24 cellular contexts compared by ENCODE assay signal in genomic region chr1:87980494-87980893, GRCh38.
DNase-seq lines count a peak whose midpoint lies in the region; ATAC-seq, FAIRE-seq and TF ChIP-seq lines count a peak whose summit lies in the region.
"Had no signal": no experiment of that assay in that cellular context is flagged by ENCODE, and none has a peak within 500 bp of the region (broad histone marks: within the 10 kb centered on the region; RNA-seq: fewer than 3 reads in every experiment).

No MANE protein-coding gene starts in this region.

- TF ChIP-seq CTCF in GM12878 (IDR thresholded peaks at IDR 0.05 in 2 of 3, conservative IDR thresholded peaks at IDR 0.05 in 1 of 3; ENCODE audit: control insufficient read depth in 2 of 3, extremely low read depth in 1 of 3, insufficient read depth in 1 of 3, low read depth in 3 of 3, low read length in 3 of 3) (no peak), pancreas (IDR thresholded peaks at IDR 0.05) (no peak)

- POLR2A ChIA-PET in GM12878 (lab: Charles Lee) = no interaction called here

- TF ChIP-seq EP300 in GM12878 (IDR thresholded peaks at IDR 0.05; ENCODE audit: borderline replicate concordance in 1 of 2, control insufficient read depth in 1 of 2, low read depth in 2 of 2, low read length in 2 of 2) = no peak

- no peaks in the 10 kb centered on the region for H4K20me1 ChIP-seq in GM12878 (ENCODE audit: control insufficient read depth, insufficient read depth)
- H4K20me1 ChIP-seq: BLaER1 treated with 17β-estradiol and CSF1 and Interleukin-3, amounts not matched to agents 10 nM and 100 nM had no signal

- no TSS peak for BruUV-seq in GM12878 (replicated peaks; lab: Mats Ljungman, UMichigan)

- TF ChIP-seq POLR2A in GM12878 (IDR thresholded peaks at IDR 0.05; ENCODE audit: low read depth, low read length) = no peak

- ATAC-seq in GM18511 (IDR thresholded peaks at IDR 0.05; ENCODE audit: unreplicated experiment) (peak; percentile 66), GM21423 (IDR thresholded peaks at IDR 0.05; ENCODE audit: unreplicated experiment) (peak; percentile 53), GM12878 (peak; percentile 90), pancreas (peak in 3 of 4 donors; percentile 66 to 94 (median 86)), SK-N-SH treated with all-trans-retinoic acid at 6 μM for 48 hours (no peak)
- ATAC-seq: right cardiac atrium had no signal

- H2AFZ ChIP-seq in GM12878 (ENCODE audit: control insufficient read depth, low read depth, low read length) = no peak overlapping the region

- SMC1A ChIA-PET in GM12878 (lab: Charles Lee; ENCODE audit: uncharacterized antibody, unreplicated experiment) = no interaction called here

- 0% methylated on average over 3 of the region's 3 CpGs for WGBS in GM12878 (ENCODE audit: insufficient coverage, insufficient replicate concordance, low lambda C conversion rate, missing lambda C conversion rate)
- 34 to 36% methylated on average over 3 of the region's 3 CpGs for WGBS in pancreas, 2 donors

- in situ Hi-C loops in GM12878 (cut with MboI) = no loop called here

- no peak overlapping the region for H3K9ac ChIP-seq in GM12878 (ENCODE audit: control insufficient read depth, insufficient read depth, low read length)
- H3K9ac ChIP-seq: BLaER1 treated with 17β-estradiol and CSF1 and Interleukin-3, amounts not matched to agents 10 nM and 100 nM; KMS-11 had no signal

- RAD21 ChIA-PET in GM12878 (lab: Charles Lee; ENCODE audit: unreplicated experiment) = no interaction called here

- H3K36me3 ChIP-seq in GM12878 (ENCODE audit: control insufficient read depth in 2 of 2, insufficient read depth in 2 of 2, low read length in 1 of 2) (no peaks in the 10 kb centered on the region), pancreas (no peaks in the 10 kb centered on the region)
- H3K36me3 ChIP-seq: BLaER1 treated with 17β-estradiol and CSF1 and Interleukin-3, amounts not matched to agents 10 nM and 100 nM; ovary; spleen; upper lobe of left lung had no signal

- H3K27ac ChIP-seq in GM12878 (ENCODE audit: control insufficient read depth, insufficient read depth) (no peak overlapping the region), pancreas (peak overlapping the region in 1 of 4 donors; percentile 45)
- H3K27ac ChIP-seq: BLaER1 treated with 17β-estradiol and CSF1 and Interleukin-3, amounts not matched to agents 10 nM and 100 nM; KMS-11; ovary; spleen; upper lobe of left lung had no signal

- H3K4me3 ChIP-seq in GM12878 = no peak overlapping the region
- no peak overlapping the region for H3K4me3 ChIP-seq in pancreas
- H3K4me3 ChIP-seq: BLaER1 treated with 17β-estradiol and CSF1 and Interleukin-3, amounts not matched to agents 10 nM and 100 nM; lung; ovary; spleen; upper lobe of left lung had no signal

- H3K27me3 ChIP-seq in GM12878 (replicated peaks in 1 of 2; ENCODE audit: control insufficient read depth in 2 of 2, insufficient read depth in 2 of 2, low read length in 1 of 2) (no peaks in the 10 kb centered on the region; a peak in 1 of 4 replicates), pancreas (no peaks in the 10 kb centered on the region)
- H3K27me3 ChIP-seq: BLaER1 treated with 17β-estradiol and CSF1 and Interleukin-3, amounts not matched to agents 10 nM and 100 nM; ovary; upper lobe of left lung had no signal

- H3K4me1 ChIP-seq in GM12878 (ENCODE audit: control insufficient read depth, insufficient read depth, low read length) (no peaks in the 10 kb centered on the region), pancreas (no peaks in the 10 kb centered on the region)
- H3K4me1 ChIP-seq: BLaER1 treated with 17β-estradiol and CSF1 and Interleukin-3, amounts not matched to agents 10 nM and 100 nM; Caco-2; spleen; upper lobe of left lung had no signal

- H3K9me3 ChIP-seq in GM12878 (replicated peaks; ENCODE audit: control insufficient read depth, insufficient read depth, low read length) = no peaks in the 10 kb centered on the region
- no peaks in the 10 kb centered on the region for H3K9me3 ChIP-seq in pancreas
- H3K9me3 ChIP-seq: BLaER1 treated with 17β-estradiol and CSF1 and Interleukin-3, amounts not matched to agents 10 nM and 100 nM; Caco-2; ovary; spleen; upper lobe of left lung had no signal

- no peak for FAIRE-seq in GM12878 (lab: Jason Lieb, UNC)
- no peak for FAIRE-seq in pancreas (lab: Jason Lieb, UNC)

- DNase-seq in GM12878 (ENCODE audit: low read depth, low spot score) = no peak
- peak in 1 of 6 donors; percentile 16 for DNase-seq in pancreas
- DNase-seq in NCI-H1105 (lab: John Stamatoyannopoulos, UW) = no peak
- DNase-seq in SIG-M5 treated with dmso at 0.1 percent for 504 hours (lab: John Stamatoyannopoulos, UW; ENCODE audit: unreplicated experiment) = no peak
- DNase-seq: activated CD4-positive, alpha-beta T cell treated with anti-CD3 and anti-CD28 coated beads, Interleukin-2, amount 10 ng/mL, durations not matched to agents 7 days and 5 days; activated naive CD4-positive, alpha-beta T cell; activated T-cell treated with anti-CD3 and anti-CD28 coated beads, Interleukin-2, amount 50 U/mL, for 48 hours; Caco-2; DMS79 treated with DMSO at 0.1 percent for 48 hours; H7; nephron progenitor cell; ovary; right cardiac atrium; Right ventricle myocardium superior; spleen; substantia nigra; T1000; upper lobe of left lung had no signal

- no peak for TF ChIP-seq RAD21 in GM12878 (IDR thresholded peaks at IDR 0.05; ENCODE audit: insufficient read depth, low read depth, low read length)

- H3K4me2 ChIP-seq in GM12878 (ENCODE audit: control insufficient read depth, insufficient read depth) = no peak overlapping the region
- H3K4me2 ChIP-seq: BLaER1 treated with 17β-estradiol and CSF1 and Interleukin-3, amounts not matched to agents 10 nM and 100 nM; KMS-11 had no signal

- intact Hi-C loops in GM12878 (cut with micrococcal nuclease; ENCODE audit: unreplicated experiment) (no loop called here), pancreas (cut with DNase I) (no loop called here)

- CTCF ChIA-PET in GM12878 (lab: Yijun Ruan, JAX) = no interaction called here

- H3K79me2 ChIP-seq in GM12878 (ENCODE audit: control insufficient read depth, insufficient read depth, low read length) = no peaks in the 10 kb centered on the region

TF ChIP-seq in GM12878, 131 proteins besides CTCF, POLR2A, EP300 and RAD21:
- TF ChIP-seq NBN (IDR thresholded peaks at IDR 0.05) (no peak), RELB (IDR thresholded peaks at IDR 0.05; ENCODE audit: low read depth) (0 out of 2 replicates have a peak, but pooled peaks have one; percentile 41)

TF ChIP-seq in SK-N-SH treated with all-trans-retinoic acid at 6 μM for 48 hours, 23 proteins besides CTCF, POLR2A, EP300 and RAD21:
- TF ChIP-seq ZFP30 (CRISPR knock-in tag; IDR thresholded peaks at IDR 0.05) = no peak
- TF ChIP-seq ZFP3 (CRISPR knock-in tag; IDR thresholded peaks at IDR 0.05) = no peak
- no peak for TF ChIP-seq ZNF8 (CRISPR knock-in tag; IDR thresholded peaks at IDR 0.05)
- TF ChIP-seq PPARA (CRISPR knock-in tag; IDR thresholded peaks at IDR 0.05; ENCODE audit: borderline replicate concordance) = no peak
- no peak for TF ChIP-seq GLIS3 (CRISPR knock-in tag; IDR thresholded peaks at IDR 0.05)
- TF ChIP-seq RARB (CRISPR knock-in tag; IDR thresholded peaks at IDR 0.05) = no peak
TF ChIP-seq in SK-N-SH treated with all-trans-retinoic acid at 6 μM for 48 hours: peak in this region for 0.
